In the genomic region with DNA sequence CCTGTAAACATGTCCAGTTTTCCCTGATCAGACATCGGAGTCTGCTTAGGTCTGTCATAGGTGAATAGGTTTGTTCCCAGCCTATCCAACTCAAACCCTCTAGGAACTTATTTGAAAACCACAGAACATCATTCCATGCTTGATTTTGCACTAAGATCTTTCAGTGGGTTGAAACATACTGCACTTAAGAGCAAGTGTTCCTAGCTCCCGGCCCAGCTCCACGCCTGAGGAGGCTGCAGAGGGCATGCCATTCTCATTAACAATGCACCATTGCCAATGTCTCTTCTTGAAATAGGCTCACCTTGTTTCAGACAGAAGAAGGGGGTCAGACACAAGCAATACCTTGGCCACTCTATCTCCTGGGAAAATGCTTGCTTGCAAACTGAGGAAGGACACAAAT, we compare ENCODE assay signal across 33 cellular contexts.
"Had no signal": no experiment of that assay in that cellular context is flagged by ENCODE, and none has a peak within 500 bp of the region (broad histone marks: within the 10 kb centered on the region; RNA-seq: fewer than 3 reads in every experiment).

No MANE protein-coding gene starts in this region.

- H3K4me3 ChIP-seq: ascending aorta, breast epithelium, cardiac muscle cell, colonic mucosa, esophagus squamous epithelium, gastroesophageal sphincter, heart right ventricle had no signal

- H3K27ac Mint-ChIP-seq: activated B cell treated with CpG ODN at 0.5 μM for 24 hours; activated naive CD4-positive, alpha-beta T cell treated with anti-CD3 and anti-CD28 coated beads, Interleukin-2, amount 10 ng/mL, durations not matched to agents 7 days and 5 days; activated naive CD4-positive, alpha-beta T cell treated with anti-CD3 and anti-CD28 coated beads, Interleukin-2, amount 50 U/mL, for 72 hours; activated naive CD8-positive, alpha-beta T cell treated with anti-CD3 and anti-CD28 coated beads, Interleukin-2, amount 10 ng/mL, durations not matched to agents 7 days and 5 days; activated T-cell treated with anti-CD3 and anti-CD28 coated beads, Interleukin-2, amount 50 U/mL, for 24 hours; activated T-cell treated with anti-CD3 and anti-CD28 coated beads, Interleukin-2, amount 50 U/mL, for 72 hours; brain; T-helper 17 cell; T-helper 2 cell treated with Interferon-gamma antibody and Interleukin-4, amounts not matched to agents 5 μg/mL and 100 μg/mL, for 36 hours had no signal

- H3K4me1 ChIP-seq: ascending aorta, breast epithelium, colonic mucosa, esophagus squamous epithelium, gastroesophageal sphincter, heart right ventricle had no signal

- H3K9me3 ChIP-seq: ascending aorta, breast epithelium, colonic mucosa, esophagus squamous epithelium, gastroesophageal sphincter, heart right ventricle had no signal

- H3K4me3 Mint-ChIP-seq: activated B cell treated with CpG ODN at 0.5 μM for 24 hours; activated naive CD4-positive, alpha-beta T cell treated with anti-CD3 and anti-CD28 coated beads, Interleukin-2, amount 10 ng/mL, durations not matched to agents 7 days and 5 days; activated naive CD8-positive, alpha-beta T cell treated with anti-CD3 and anti-CD28 coated beads, Interleukin-2, amount 10 ng/mL, durations not matched to agents 7 days and 5 days; activated T-cell treated with anti-CD3 and anti-CD28 coated beads, Interleukin-2, amount 50 U/mL, for 24 hours; activated T-cell treated with anti-CD3 and anti-CD28 coated beads, Interleukin-2, amount 50 U/mL, for 72 hours; brain; T-helper 17 cell; T-helper 2 cell treated with Interferon-gamma antibody and Interleukin-4, amounts not matched to agents 5 μg/mL and 100 μg/mL, for 36 hours had no signal

- H3K27me3 ChIP-seq: ascending aorta, breast epithelium, colonic mucosa, esophagus squamous epithelium, gastroesophageal sphincter had no signal

- ATAC-seq: activated CD4-positive, CD25-positive, alpha-beta regulatory T cell treated with anti-CD3 and anti-CD28 coated beads, Interleukin-2, amount 50 U/mL, for 24 hours; activated naive CD4-positive, alpha-beta T cell treated with anti-CD3 and anti-CD28 coated beads, Interleukin-2, amount 50 U/mL, for 72 hours; activated T-cell treated with anti-CD3 and anti-CD28 coated beads, Interleukin-2, amount 50 U/mL, for 72 hours; gastroesophageal sphincter; T-helper 17 cell had no signal

- H3K9me3 Mint-ChIP-seq: activated B cell treated with CpG ODN at 0.5 μM for 24 hours; activated naive CD4-positive, alpha-beta T cell treated with anti-CD3 and anti-CD28 coated beads, Interleukin-2, amount 10 ng/mL, durations not matched to agents 7 days and 5 days; activated naive CD4-positive, alpha-beta T cell treated with anti-CD3 and anti-CD28 coated beads, Interleukin-2, amount 50 U/mL, for 72 hours; activated T-cell treated with anti-CD3 and anti-CD28 coated beads, Interleukin-2, amount 50 U/mL, for 24 hours; activated T-cell treated with anti-CD3 and anti-CD28 coated beads, Interleukin-2, amount 50 U/mL, for 72 hours; brain; T-helper 2 cell treated with Interferon-gamma antibody and Interleukin-4, amounts not matched to agents 5 μg/mL and 100 μg/mL, for 36 hours had no signal

- H3K27ac ChIP-seq: ascending aorta, breast epithelium, cardiac muscle cell, colonic mucosa, epithelial cell of prostate, esophagus squamous epithelium, gastroesophageal sphincter, heart right ventricle, WERI-Rb-1 had no signal

- H3K36me3 Mint-ChIP-seq: activated naive CD4-positive, alpha-beta T cell treated with anti-CD3 and anti-CD28 coated beads, Interleukin-2, amount 10 ng/mL, durations not matched to agents 7 days and 5 days; activated naive CD4-positive, alpha-beta T cell treated with anti-CD3 and anti-CD28 coated beads, Interleukin-2, amount 50 U/mL, for 72 hours; activated naive CD8-positive, alpha-beta T cell treated with anti-CD3 and anti-CD28 coated beads, Interleukin-2, amount 10 ng/mL, durations not matched to agents 7 days and 5 days; brain had no signal

- FAIRE-seq: endometrium, endothelial cell of umbilical vein had no signal

- H3K36me3 ChIP-seq: ascending aorta, breast epithelium, cardiac muscle cell, colonic mucosa, esophagus squamous epithelium, gastroesophageal sphincter, heart right ventricle, WERI-Rb-1 had no signal

- H3K4me1 Mint-ChIP-seq: activated B cell treated with CpG ODN at 0.5 μM for 24 hours; activated naive CD4-positive, alpha-beta T cell treated with anti-CD3 and anti-CD28 coated beads, Interleukin-2, amount 10 ng/mL, durations not matched to agents 7 days and 5 days; brain; T-helper 17 cell had no signal

- DNase-seq: activated B cell treated with CpG ODN at 0.5 μM for 24 hours; activated CD4-positive, alpha-beta T cell treated with anti-CD3 and anti-CD28 coated beads for 48 hours; activated CD4-positive, alpha-beta T cell treated with anti-CD3 and anti-CD28 coated beads, Interleukin-2, amount 50 U/mL, for 1 hour; activated CD4-positive, alpha-beta T cell treated with anti-CD3 and anti-CD28 coated beads, Interleukin-2, amount 50 U/mL, for 48 hours; activated CD8-positive, alpha-beta memory T cell treated with anti-CD3 and anti-CD28 coated beads, Interleukin-2, amount 50 U/mL, for 48 hours; activated gamma-delta T cell; activated naive CD4-positive, alpha-beta T cell; activated naive CD4-positive, alpha-beta T cell treated with anti-CD3 and anti-CD28 coated beads, Interleukin-2, amount 10 ng/mL, durations not matched to agents 7 days and 5 days; activated naive CD8-positive, alpha-beta T cell treated with anti-CD3 and anti-CD28 coated beads, Interleukin-2, amount 10 ng/mL, durations not matched to agents 7 days and 5 days; activated T-cell treated with anti-CD3 and anti-CD28 coated beads for 4 hours; activated T-cell treated with anti-CD3 and anti-CD28 coated beads, Interleukin-2, amount 50 U/mL, for 24 hours; activated T-cell treated with anti-CD3 and anti-CD28 coated beads, Interleukin-2, amount 50 U/mL, for 72 hours; central memory CD4-positive, alpha-beta T cell; cerebellar nuclear complex; colonic mucosa; effector CD8-positive, alpha-beta T cell; esophagus squamous epithelium; foreskin melanocyte; heart right ventricle; T-helper 17 cell; T1000; WERI-Rb-1 had no signal
